10 cellular contexts compared by ENCODE assay signal in the genomic region with DNA sequence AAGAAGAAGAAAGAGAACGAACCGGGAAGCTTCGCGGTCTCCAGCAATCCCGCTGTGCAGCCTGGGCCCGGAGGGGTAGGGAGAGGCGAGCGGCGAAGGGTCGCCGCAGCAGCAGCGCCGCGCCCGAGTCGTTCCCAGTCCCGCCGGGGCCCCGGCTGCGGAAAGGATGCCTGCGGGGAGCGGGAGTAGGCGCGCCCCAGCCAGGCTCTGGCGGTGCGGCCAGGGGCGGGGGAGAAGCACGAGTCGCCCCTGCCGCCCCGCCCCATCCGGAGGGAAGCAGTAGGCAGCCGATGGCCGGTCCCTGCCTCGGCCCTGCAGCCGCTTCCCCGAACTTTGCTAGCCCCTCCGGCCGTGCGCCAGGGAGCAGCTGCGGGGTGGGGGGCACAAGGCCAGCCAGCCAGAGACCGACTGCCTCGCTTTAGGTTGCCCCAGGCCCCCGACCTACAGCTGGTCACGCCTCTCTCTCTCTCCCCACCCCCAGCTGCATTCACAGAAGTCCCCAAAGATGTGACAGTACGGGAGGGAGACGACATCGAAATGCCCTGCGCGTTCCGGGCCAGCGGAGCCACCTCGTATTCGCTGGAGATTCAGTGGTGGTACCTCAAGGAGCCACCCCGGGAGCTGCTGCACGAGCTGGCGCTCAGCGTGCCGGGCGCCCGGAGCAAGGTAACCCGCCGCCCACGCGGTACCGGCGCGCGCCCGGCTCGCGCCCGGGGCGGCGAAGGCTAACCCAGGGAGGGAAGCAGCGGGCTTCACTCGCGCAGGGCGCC.
A peak's percentile ranks its signal among the peaks of the same experiment; 100 is the strongest.
DNase-seq lines count a peak whose midpoint lies in the region; ATAC-seq and TF ChIP-seq lines count a peak whose summit lies in the region.
"Had no signal": no experiment of that assay in that cellular context is flagged by ENCODE, and none has a peak within 500 bp of the region (broad histone marks: within the 10 kb centered on the region; RNA-seq: fewer than 3 reads in every experiment).

No MANE protein-coding gene starts in this region.

- H3K27ac ChIP-seq in coronary artery, result no peak overlapping the region
- H3K27ac ChIP-seq: brain microvascular endothelial cell had no signal

- no peaks in the 10 kb centered on the region; the same call in 1 of the 2 replicates for H3K4me1 ChIP-seq in HAP-1

- H3K4me3 ChIP-seq in HAP-1 (peak overlapping the region; percentile 21), coronary artery (peak overlapping the region; percentile 56)
- H3K4me3 ChIP-seq: lung had no signal

- DNase-seq in DMS 273 (lab: John Stamatoyannopoulos, UW; ENCODE audit: unreplicated experiment) (peak; percentile 82), HAP-1 (ENCODE audit: low spot score in 2 of 2) (peak in 1 of 2 experiments; percentile 36), coronary artery (ENCODE audit: low spot score) (no peak), posterior cingulate gyrus (peak in 8 of 10 donors; percentile 50 to 94 (median 62)), DMS53 treated with DMSO at 0.1 percent for 48 hours (lab: John Stamatoyannopoulos, UW; ENCODE audit: unreplicated experiment) (no peak), NCI-H446 (lab: John Stamatoyannopoulos, UW) (no peak), activated gamma-delta T cell treated with Interleukin-2 at 50 U/mL for 16 hours (no peak)
- DNase-seq: brain microvascular endothelial cell had no signal

- intact Hi-C loops in posterior cingulate gyrus (cut with DNase I), result loop anchor here (5.0 kb wide), 1 partner anchor 315 kb away; the partner anchor contains the start of gene UQCRFS1

- H3K27me3 ChIP-seq in HAP-1 (ENCODE audit: low read depth), result peaks cover 44% of the 10 kb centered on the region

- H3K9me3 ChIP-seq in HAP-1, result no peaks in the 10 kb centered on the region

- H3K36me3 ChIP-seq in HAP-1 (replicated peaks), result no peaks in the 10 kb centered on the region
- H3K36me3 ChIP-seq: brain microvascular endothelial cell had no signal

- in situ Hi-C loops in HAP-1 (cut with MboI; ENCODE audit: low sequenced_read_pairs), result no loop called here

- no peak for ATAC-seq in HG03457 (IDR thresholded peaks at IDR 0.05; ENCODE audit: unreplicated experiment)

- no peak for TF ChIP-seq CTCF in coronary artery (IDR thresholded peaks at IDR 0.05)

Comparison
In these comparisons a context has a peak if more than half of its experiments do, and no peak if none do; other contexts are left out.
1. DNase-seq: peak in DMS 273 (single experiment) and posterior cingulate gyrus (8 of 10); none in coronary artery (single experiment), DMS53 treated with DMSO at 0.1 percent for 48 hours (single experiment), NCI-H446 (0 of 2) and activated gamma-delta T cell treated with Interleukin-2 at 50 U/mL for 16 hours (single experiment).